12 cellular contexts compared by ENCODE assay signal in the genomic region with DNA sequence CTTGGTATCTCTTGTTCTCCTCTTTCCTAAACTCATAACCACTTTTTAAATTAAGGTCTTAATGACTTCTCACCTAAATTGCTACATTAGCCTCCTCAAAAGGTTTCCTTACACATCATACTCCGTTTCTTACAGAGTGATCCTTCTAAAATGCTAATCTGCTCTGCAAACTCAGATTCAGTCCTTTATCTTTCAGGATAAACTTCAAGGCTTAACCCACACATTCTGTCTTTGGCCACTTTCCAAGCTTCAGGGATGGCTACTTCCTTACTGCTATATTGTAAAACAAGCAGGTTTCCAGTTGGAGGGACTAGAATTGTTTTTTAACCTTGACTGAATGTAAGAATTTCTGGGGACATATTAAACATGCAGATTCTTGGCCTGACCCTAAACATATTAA.
DNase-seq lines count a peak whose midpoint lies in the region; ATAC-seq, FAIRE-seq and TF ChIP-seq lines count a peak whose summit lies in the region.
"Had no signal": no experiment of that assay in that cellular context is flagged by ENCODE, and none has a peak within 500 bp of the region (broad histone marks: within the 10 kb centered on the region; RNA-seq: fewer than 3 reads in every experiment).

No MANE protein-coding gene starts in this region.

- no peak for TF ChIP-seq RAD21 in IMR-90 (IDR thresholded peaks at IDR 0.05; ENCODE audit: low read length)

- no peak overlapping the region for H4K5ac ChIP-seq in IMR-90 (ENCODE audit: low read depth, low read length)

- no peak for FAIRE-seq in HTR-8/SVneo (lab: Jason Lieb, UNC)
- FAIRE-seq: H54 had no signal

- peaks cover 43% of the 10 kb centered on the region for H3K4me1 ChIP-seq in CD4-positive, CD25-positive, alpha-beta regulatory T cell (ENCODE audit: control insufficient read depth, insufficient read depth, low read length, poor library complexity, severe bottlenecking)
- H3K4me1 ChIP-seq in IMR-90 (ENCODE audit: control insufficient read depth, insufficient read depth, low read length) (peaks cover 4% of the 10 kb centered on the region; the same call in 1 of the 2 replicates), adipocyte (ENCODE audit: control insufficient read depth, insufficient read depth, low read length) (peaks cover 17% of the 10 kb centered on the region), neural progenitor cell (peaks cover 3% of the 10 kb centered on the region)

- peaks cover 2 to 15% (median 10%) of the 10 kb centered on the region in 7 donors for H3K9me3 Mint-ChIP-seq in CD4-positive, CD25-positive, alpha-beta regulatory T cell
- H3K9me3 Mint-ChIP-seq in naive B cell (peaks cover 0 to 4% (median 0%) of the 10 kb centered on the region in 7 donors), neural progenitor cell (no peaks in the 10 kb centered on the region)

- in situ Hi-C loops in IMR-90 (cut with MboI; ENCODE audit: low sequenced_read_pairs): loop anchor here (5.0 kb wide), 1 partner anchor 127 kb away; no protein-coding TSS in a partner anchor

- intact Hi-C loops in IMR-90 (cut with micrococcal nuclease): loop anchor here (5.0 to 10.0 kb wide), 2 partner anchors 237 to 260 kb away; a partner anchor contains a TSS

- H2AK5ac ChIP-seq in IMR-90 (ENCODE audit: low read depth, low read length): no peak overlapping the region

- dilution Hi-C loops in IMR-90 (cut with HindIII; ENCODE audit: low sequenced_read_pairs, unreplicated experiment): no loop called here

- H4K8ac ChIP-seq in IMR-90 (ENCODE audit: low read depth in 2 of 2, low read length in 2 of 2): no peak overlapping the region

- no peak overlapping the region for H3K4ac ChIP-seq in IMR-90 (ENCODE audit: low read depth, low read length)

- no peak for TF ChIP-seq POLR2A in IMR-90 (IDR thresholded peaks at IDR 0.05; ENCODE audit: low read depth, low read length)

- peaks cover 5% of the 10 kb centered on the region for H3K36me3 Mint-ChIP-seq in CD4-positive, CD25-positive, alpha-beta regulatory T cell
- peaks cover 5 to 11% of the 10 kb centered on the region in 2 donors for H3K36me3 Mint-ChIP-seq in naive B cell
- H3K36me3 Mint-ChIP-seq in neural progenitor cell: no peaks in the 10 kb centered on the region

- no peak for ATAC-seq in CD4-positive, CD25-positive, alpha-beta regulatory T cell (ENCODE audit: low read depth in 2 of 2)
- ATAC-seq in IMR-90 (ENCODE audit: low read depth): no peak
- no peak for ATAC-seq in naive B cell (ENCODE audit: low read depth in 2 of 2)

- no peak overlapping the region for H3K56ac ChIP-seq in IMR-90 (ENCODE audit: extremely low read depth, insufficient read depth, low read length)

- H3K9me3 ChIP-seq in CD4-positive, CD25-positive, alpha-beta regulatory T cell (ENCODE audit: control insufficient read depth in 2 of 2, low read length in 2 of 2): peaks cover 1 to 2% of the 10 kb centered on the region in 2 experiments
- H3K9me3 ChIP-seq in IMR-90 (ENCODE audit: control insufficient read depth, insufficient read depth, low read length) (no peaks in the 10 kb centered on the region), adipocyte (ENCODE audit: control insufficient read depth, low read length) (no peaks in the 10 kb centered on the region), neural progenitor cell (ENCODE audit: low read depth) (no peaks in the 10 kb centered on the region)
- H3K9me3 ChIP-seq: adrenal gland had no signal

- no peak overlapping the region for H2AK9ac ChIP-seq in IMR-90 (replicated peaks; ENCODE audit: low read depth, low read length, poor library complexity)

- no peak overlapping the region for H2BK5ac ChIP-seq in IMR-90 (ENCODE audit: low read depth, low read length, poor library complexity, severe bottlenecking)

- WGBS in IMR-90 (ENCODE audit: extremely low coverage in 2 of 2, insufficient read length in 1 of 2), 2 experiments: no CpG with 5 or more reads among the region's 1 CpG

- CTCF ChIA-PET in IMR-90 (lab: Yijun Ruan, JAX): no interaction called here

- peak overlapping the region; percentile 67 to 94 (median 85) for H3K27ac Mint-ChIP-seq in CD4-positive, CD25-positive, alpha-beta regulatory T cell
- H3K27ac Mint-ChIP-seq in naive B cell (peak overlapping the region in 5 of 6 donors; percentile 4 to 91 (median 41)), neural progenitor cell (no peak overlapping the region)

- BruUV-seq in IMR-90 (replicated peaks; lab: Mats Ljungman, UMichigan): no TSS peak

- H3F3A ChIP-seq in neural progenitor cell (ENCODE audit: low read depth): no peaks in the 10 kb centered on the region

- no peaks in the 10 kb centered on the region for H3K27me3 Mint-ChIP-seq in CD4-positive, CD25-positive, alpha-beta regulatory T cell
- no peaks in the 10 kb centered on the region for H3K27me3 Mint-ChIP-seq in naive B cell
- no peaks in the 10 kb centered on the region for H3K27me3 Mint-ChIP-seq in neural progenitor cell (ENCODE audit: insufficient read depth, low read depth)

- H2BK20ac ChIP-seq in IMR-90 (ENCODE audit: low read depth, low read length): no peak overlapping the region

- no peaks in the 10 kb centered on the region for H3K36me3 ChIP-seq in CD4-positive, CD25-positive, alpha-beta regulatory T cell (ENCODE audit: control insufficient read depth, insufficient read depth, low read length)
- H3K36me3 ChIP-seq in IMR-90 (ENCODE audit: control insufficient read depth, insufficient read depth, low read length) (no peaks in the 10 kb centered on the region), adipocyte (ENCODE audit: control insufficient read depth, insufficient read depth, low read length, severe bottlenecking) (no peaks in the 10 kb centered on the region), neural progenitor cell (no peaks in the 10 kb centered on the region)
- H3K36me3 ChIP-seq: adrenal gland had no signal

- no peak overlapping the region for H3K14ac ChIP-seq in IMR-90 (replicated peaks; ENCODE audit: low read depth, low read length)

- H3K23ac ChIP-seq in IMR-90 (ENCODE audit: low read depth, low read length): no peak overlapping the region

- peak overlapping the region; percentile 4 for H3K4me3 ChIP-seq in CD4-positive, CD25-positive, alpha-beta regulatory T cell (ENCODE audit: low read depth, low read length)
- H3K4me3 ChIP-seq in IMR-90 (ENCODE audit: insufficient read depth, low read depth, low read length) (no peak overlapping the region), adipocyte (ENCODE audit: low read length) (no peak overlapping the region), neural progenitor cell (no peak overlapping the region)

- no peaks in the 10 kb centered on the region for H3K79me2 ChIP-seq in neural progenitor cell (ENCODE audit: low read depth)

- H3K27me3 ChIP-seq in CD4-positive, CD25-positive, alpha-beta regulatory T cell (ENCODE audit: control insufficient read depth, insufficient read depth, low read length): no peaks in the 10 kb centered on the region
- H3K27me3 ChIP-seq in IMR-90 (ENCODE audit: control insufficient read depth, insufficient read depth, low read length): no peaks in the 10 kb centered on the region
- H3K27me3 ChIP-seq in adipocyte (replicated peaks; ENCODE audit: control insufficient read depth, insufficient read depth, low read length): no peaks in the 10 kb centered on the region
- H3K27me3 ChIP-seq in neural progenitor cell: no peaks in the 10 kb centered on the region
- H3K27me3 ChIP-seq: adrenal gland had no signal

- H3K18ac ChIP-seq in IMR-90 (ENCODE audit: low read depth, low read length): no peak overlapping the region

- H3K4me3 Mint-ChIP-seq in CD4-positive, CD25-positive, alpha-beta regulatory T cell: peak overlapping the region; percentile 30 to 62 (median 51)
- H3K4me3 Mint-ChIP-seq in naive B cell (peak overlapping the region in 6 of 8 donors; percentile 23 to 91 (median 79)), neural progenitor cell (no peak overlapping the region)

- H3K9ac ChIP-seq in IMR-90 (ENCODE audit: low read depth, low read length): no peak overlapping the region
- H3K9ac ChIP-seq in adipocyte (ENCODE audit: low read length): no peak overlapping the region
- no peak overlapping the region for H3K9ac ChIP-seq in neural progenitor cell

- no peak overlapping the region for H2BK15ac ChIP-seq in IMR-90 (ENCODE audit: low read depth, low read length)

- DNase-seq in CD4-positive, CD25-positive, alpha-beta regulatory T cell: no peak
- DNase-seq in IMR-90: peak; percentile 59
- peak; percentile 18 for DNase-seq in adipocyte (ENCODE audit: low read depth)
- no peak for DNase-seq in naive B cell
- DNase-seq in neural progenitor cell (ENCODE audit: low spot score): no peak
- no peak for DNase-seq in NCI-H748 (lab: John Stamatoyannopoulos, UW; ENCODE audit: unreplicated experiment)
- DNase-seq in HTR-8/SVneo (ENCODE audit: insufficient read length, low spot score): no peak
- no peak for DNase-seq in HuH-7 (ENCODE audit: low spot score)
- DNase-seq: NCI-H1048, T1000 had no signal

- POLR2A ChIA-PET in IMR-90 (lab: Charles Lee; ENCODE audit: unreplicated experiment): no interaction called here

- no peaks in the 10 kb centered on the region for H3K79me1 ChIP-seq in IMR-90 (ENCODE audit: low read depth in 1 of 2, low read length in 2 of 2)

- no peaks in the 10 kb centered on the region for H4K20me1 ChIP-seq in IMR-90 (ENCODE audit: insufficient read depth, low read length)
- no peaks in the 10 kb centered on the region for H4K20me1 ChIP-seq in neural progenitor cell (ENCODE audit: low read depth)

- H3K4me2 ChIP-seq in IMR-90 (ENCODE audit: low read depth, low read length) (no peak overlapping the region), neural progenitor cell (no peak overlapping the region)

- no peak overlapping the region for H2BK120ac ChIP-seq in IMR-90 (ENCODE audit: low read depth, low read length)

- H3K9me1 ChIP-seq in IMR-90 (ENCODE audit: insufficient read depth, low read length): no peaks in the 10 kb centered on the region

- TF ChIP-seq CTCF in IMR-90 (conservative IDR thresholded peaks at IDR 0.05; ENCODE audit: low read depth, low read length) (no peak), neural progenitor cell (IDR thresholded peaks at IDR 0.05) (no peak)

- H3K4me1 Mint-ChIP-seq in CD4-positive, CD25-positive, alpha-beta regulatory T cell: peaks cover 38 to 81% (median 66%) of the 10 kb centered on the region in 4 donors
- H3K4me1 Mint-ChIP-seq in naive B cell: peaks cover 52 to 76% (median 68%) of the 10 kb centered on the region in 3 donors
- peaks cover 5% of the 10 kb centered on the region for H3K4me1 Mint-ChIP-seq in neural progenitor cell

- H3K27ac ChIP-seq in CD4-positive, CD25-positive, alpha-beta regulatory T cell (ENCODE audit: insufficient read depth, low read length, poor library complexity, severe bottlenecking): no peak overlapping the region
- no peak overlapping the region for H3K27ac ChIP-seq in IMR-90 (ENCODE audit: insufficient read depth, low read length)
- H3K27ac ChIP-seq in neural progenitor cell: no peak overlapping the region

- H4K91ac ChIP-seq in IMR-90 (ENCODE audit: insufficient read depth, low read depth, low read length): no peak overlapping the region

- H2AFZ ChIP-seq in IMR-90 (replicated peaks; ENCODE audit: low read length, poor library complexity) (no peak overlapping the region), neural progenitor cell (replicated peaks) (no peak overlapping the region)

Comparison
In these comparisons a context has a peak if more than half of its experiments do, and no peak if none do; other contexts are left out.
1. DNase-seq: peak in IMR-90 (single experiment) and adipocyte (single experiment); none in CD4-positive, CD25-positive, alpha-beta regulatory T cell (0 of 3), naive B cell (single experiment), neural progenitor cell (single experiment), NCI-H748 (single experiment), HTR-8/SVneo (single experiment) and HuH-7 (single experiment).